In the genomic region with DNA sequence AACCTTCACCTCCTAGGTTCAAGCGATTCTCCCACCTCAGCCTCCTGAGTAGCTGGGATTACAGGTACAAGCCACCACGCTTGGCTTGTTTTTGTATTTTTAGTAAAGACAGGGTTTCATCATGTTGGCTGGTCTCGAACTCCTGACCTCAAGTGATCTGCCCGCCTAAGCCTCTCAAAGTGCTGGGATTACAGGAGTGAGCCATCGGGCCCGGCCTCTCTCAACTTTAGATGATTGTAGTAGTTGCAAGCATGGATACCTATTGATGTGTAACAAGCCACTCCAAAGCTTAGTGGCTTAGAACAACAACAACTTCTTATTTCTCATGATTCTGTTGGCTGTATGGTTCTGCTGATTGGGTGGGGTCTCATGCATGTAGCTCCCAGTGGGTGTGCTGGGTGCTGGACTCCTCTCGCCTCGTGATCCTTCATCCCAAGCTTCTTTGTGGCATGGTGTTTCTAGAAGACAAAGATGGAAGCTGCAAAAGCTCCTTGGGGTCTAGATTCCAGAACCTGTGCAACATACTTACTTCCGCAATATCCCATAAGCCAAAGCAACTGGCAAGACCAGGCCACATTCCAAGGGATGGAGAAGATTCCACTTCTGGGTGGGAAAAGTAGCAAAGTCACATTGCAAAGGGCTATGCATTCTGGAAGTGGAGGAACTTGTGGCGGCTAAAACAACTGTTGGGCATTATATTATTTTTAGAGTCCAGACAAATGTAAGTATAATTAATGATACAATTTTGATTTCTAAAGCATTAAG, we compare ENCODE assay signal across 15 cellular contexts. TPM values are rescaled to one million over a fixed set of nuclear protein-coding genes. Genes with fewer than 3 reads are reported as not detected.
DNase-seq lines count a peak whose midpoint lies in the region; ATAC-seq and TF ChIP-seq lines count a peak whose summit lies in the region.
"Had no signal": no experiment of that assay in that cellular context is flagged by ENCODE, and none has a peak within 500 bp of the region (broad histone marks: within the 10 kb centered on the region; RNA-seq: fewer than 3 reads in every experiment).

No MANE protein-coding gene starts in this region.

- WGBS in endodermal cell (ENCODE audit: insufficient coverage in 1 of 2, insufficient read length in 1 of 2), 2 experiments: 97% methylated on average over 6 to 10 of the region's 10 CpGs

- no peak overlapping the region for H2AFZ ChIP-seq in Karpas-422 (ENCODE audit: low read length)
- H2AFZ ChIP-seq: GM23338 had no signal

- H3K4me3 Mint-ChIP-seq in endodermal cell: no peak overlapping the region
- H3K4me3 Mint-ChIP-seq in osteocyte (ENCODE audit: unreplicated experiment): no peak overlapping the region
- no peak overlapping the region for H3K4me3 Mint-ChIP-seq in activated CD8-positive, alpha-beta T cell treated with anti-CD3 and anti-CD28 coated beads for 36 hours
- H3K4me3 Mint-ChIP-seq: CD4-positive, alpha-beta memory T cell; GM23338 had no signal

- TF ChIP-seq CTCF in endodermal cell (conservative IDR thresholded peaks at IDR 0.05) (no peak), osteocyte (IDR thresholded peaks at IDR 0.05) (no peak), mucosa of descending colon (IDR thresholded peaks at IDR 0.05) (no peak)
- TF ChIP-seq CTCF in activated CD8-positive, alpha-beta T cell treated with anti-CD3 and anti-CD28 coated beads for 36 hours (IDR thresholded peaks at IDR 0.05): no peak

- no peak overlapping the region for H3K4me2 ChIP-seq in Karpas-422 (ENCODE audit: low read depth, low read length, poor library complexity, severe bottlenecking)
- H3K4me2 ChIP-seq: GM23338 had no signal

- H3K9ac ChIP-seq in Karpas-422 (ENCODE audit: low read length) (no peak overlapping the region), endodermal cell (ENCODE audit: extremely low read depth, low read length, poor library complexity, severe bottlenecking) (no peak overlapping the region)

- H3K9me3 Mint-ChIP-seq in endodermal cell: no peaks in the 10 kb centered on the region
- no peaks in the 10 kb centered on the region for H3K9me3 Mint-ChIP-seq in osteocyte (ENCODE audit: unreplicated experiment)
- no peaks in the 10 kb centered on the region for H3K9me3 Mint-ChIP-seq in activated CD8-positive, alpha-beta T cell treated with anti-CD3 and anti-CD28 coated beads for 36 hours
- H3K9me3 Mint-ChIP-seq: CD4-positive, alpha-beta memory T cell; GM23338 had no signal

- no peak overlapping the region for H3K27ac Mint-ChIP-seq in endodermal cell
- no peak overlapping the region for H3K27ac Mint-ChIP-seq in osteocyte (ENCODE audit: unreplicated experiment)
- H3K27ac Mint-ChIP-seq in activated CD8-positive, alpha-beta T cell treated with anti-CD3 and anti-CD28 coated beads for 36 hours: no peak overlapping the region
- H3K27ac Mint-ChIP-seq: CD4-positive, alpha-beta memory T cell; GM23338 had no signal

- intact Hi-C loops in left colon (cut with DNase I, micrococcal nuclease): loop anchor here in 1 of 2 donors (10.0 kb wide), 1 partner anchor 203 kb away; no protein-coding TSS in a partner anchor
- intact Hi-C loops in mucosa of descending colon (cut with DNase I, micrococcal nuclease): no loop called here
- intact Hi-C loops in activated CD8-positive, alpha-beta T cell treated with anti-CD3 and anti-CD28 coated beads for 36 hours (cut with micrococcal nuclease): no loop called here

- no peaks in the 10 kb centered on the region for H3K79me2 ChIP-seq in Karpas-422 (ENCODE audit: low read length)

- DNase-seq in Karpas-422: peak; percentile 23
- DNase-seq in endodermal cell: peak; percentile 39
- peak; percentile 36 for DNase-seq in osteocyte (ENCODE audit: extremely low spot score, unreplicated experiment)
- no peak for DNase-seq in stimulated activated naive CD4-positive, alpha-beta T cell (lab: John Stamatoyannopoulos, UW)
- no peak for DNase-seq in left colon
- DNase-seq in mucosa of descending colon: no peak
- no peak for DNase-seq in activated CD8-positive, alpha-beta T cell treated with anti-CD3 and anti-CD28 coated beads for 36 hours
- DNase-seq: BE2C; CD4-positive, alpha-beta memory T cell; DMS153; DMS79 treated with DMSO at 0.1 percent for 48 hours; EL; H7 had no signal

- H3K4me3 ChIP-seq in Karpas-422 (ENCODE audit: low read length) (no peak overlapping the region), endodermal cell (ENCODE audit: low read length) (no peak overlapping the region), mucosa of descending colon (no peak overlapping the region)
- H3K4me3 ChIP-seq: GM23338 had no signal

- H3K4me1 Mint-ChIP-seq in endodermal cell (peaks cover 17% of the 10 kb centered on the region), osteocyte (ENCODE audit: unreplicated experiment) (peaks cover 12% of the 10 kb centered on the region)
- H3K4me1 Mint-ChIP-seq in activated CD8-positive, alpha-beta T cell treated with anti-CD3 and anti-CD28 coated beads for 36 hours (ENCODE audit: low read depth): no peaks in the 10 kb centered on the region
- H3K4me1 Mint-ChIP-seq: CD4-positive, alpha-beta memory T cell had no signal

- H3K27me3 ChIP-seq in Karpas-422 (ENCODE audit: low read length) (no peaks in the 10 kb centered on the region), endodermal cell (ENCODE audit: control insufficient read depth, insufficient read depth, low read length, poor library complexity, severe bottlenecking) (no peaks in the 10 kb centered on the region)
- H3K27me3 ChIP-seq: BE2C had no signal

- H3K36me3 ChIP-seq in Karpas-422 (ENCODE audit: insufficient read depth, low read length) (no peaks in the 10 kb centered on the region), endodermal cell (ENCODE audit: control insufficient read depth, insufficient read depth, low read length) (peaks cover 15% of the 10 kb centered on the region), mucosa of descending colon (ENCODE audit: low read depth) (no peaks in the 10 kb centered on the region)
- H3K36me3 ChIP-seq: BE2C had no signal

- H3K27me3 Mint-ChIP-seq in endodermal cell (ENCODE audit: insufficient read depth) (no peaks in the 10 kb centered on the region), osteocyte (ENCODE audit: unreplicated experiment) (no peaks in the 10 kb centered on the region)
- H3K27me3 Mint-ChIP-seq in activated CD8-positive, alpha-beta T cell treated with anti-CD3 and anti-CD28 coated beads for 36 hours: peaks cover 12% of the 10 kb centered on the region

- CTCF ChIA-PET in activated CD8-positive, alpha-beta T cell treated with anti-CD3 and anti-CD28 coated beads for 36 hours (lab: Charles Lee): interaction anchor here (1.1 kb wide), 1 partner anchor 11 kb away, joined by 3 read pairs; no protein-coding TSS in a partner anchor

- peaks cover 4% of the 10 kb centered on the region; the same call in 1 of the 2 replicates for H3K4me1 ChIP-seq in Karpas-422 (ENCODE audit: low read length)
- no peaks in the 10 kb centered on the region for H3K4me1 ChIP-seq in endodermal cell (ENCODE audit: control insufficient read depth, insufficient read depth, low read length)
- H3K4me1 ChIP-seq in mucosa of descending colon (ENCODE audit: low read depth): no peaks in the 10 kb centered on the region
- H3K4me1 ChIP-seq: BE2C had no signal

- POLR2A ChIA-PET in activated CD8-positive, alpha-beta T cell treated with anti-CD3 and anti-CD28 coated beads for 36 hours (lab: Charles Lee): no interaction called here

- no peak for ATAC-seq in left colon
- no peak for ATAC-seq in mucosa of descending colon
- ATAC-seq in activated CD8-positive, alpha-beta T cell treated with anti-CD3 and anti-CD28 coated beads for 36 hours: no peak
- ATAC-seq: GM23338 had no signal

- no peaks in the 10 kb centered on the region for H3K9me2 ChIP-seq in Karpas-422 (replicated peaks; ENCODE audit: insufficient read depth, low read length)

- H4K20me1 ChIP-seq in Karpas-422 (ENCODE audit: insufficient read depth, low read depth, low read length): no peaks in the 10 kb centered on the region

- H3K27ac ChIP-seq in Karpas-422 (ENCODE audit: low read length) (no peak overlapping the region), endodermal cell (ENCODE audit: low read depth, low read length) (no peak overlapping the region)
- H3K27ac ChIP-seq: C4-2B had no signal

- H3K36me3 Mint-ChIP-seq in endodermal cell (ENCODE audit: low read depth): peaks cover 10% of the 10 kb centered on the region
- no peaks in the 10 kb centered on the region for H3K36me3 Mint-ChIP-seq in osteocyte (ENCODE audit: unreplicated experiment)
- H3K36me3 Mint-ChIP-seq in activated CD8-positive, alpha-beta T cell treated with anti-CD3 and anti-CD28 coated beads for 36 hours (ENCODE audit: low read depth): no peaks in the 10 kb centered on the region
- H3K36me3 Mint-ChIP-seq: CD4-positive, alpha-beta memory T cell had no signal

- H3K9me3 ChIP-seq in Karpas-422 (ENCODE audit: low read length) (no peaks in the 10 kb centered on the region), endodermal cell (ENCODE audit: control insufficient read depth, low read length) (no peaks in the 10 kb centered on the region), mucosa of descending colon (no peaks in the 10 kb centered on the region)
- H3K9me3 ChIP-seq: BE2C had no signal

RNA-seq across cellular contexts. Expression of gene SKIDA1, which starts 37.9 kb away (rescaled TPM):
- 0.22 and 1.5 TPM in 2 replicates for total RNA-seq in Karpas-422 (2014; rRNA removed; shearing (Covaris generic); ENCODE audit: low replicate concordance)
- 10 to 100 TPM in 1 of 2 donors, 1 to 10 TPM in 1; 6.4 to 12.0 TPM for total RNA-seq in endodermal cell
- 33.0 TPM for polyA plus RNA-seq in endodermal cell (2013, experiment 1 of 2)
- 33.2 TPM for polyA plus RNA-seq in endodermal cell (2013, experiment 2 of 2)
- 4.3 and 4.9 TPM in 2 replicates for total RNA-seq in osteocyte
- under 1 TPM in 1 of 2 donors, not detected in 1; 0.95 TPM for total RNA-seq in left colon
- total RNA-seq in mucosa of descending colon: 1 to 10 TPM in 1 of 3 donors, under 1 TPM in 2; 0.03 to 2.4 (median 0.34) TPM
- under 1 TPM; 0.11 to 0.36 TPM for total RNA-seq in activated CD8-positive, alpha-beta T cell treated with anti-CD3 and anti-CD28 coated beads for 36 hours

RNA-seq across cellular contexts. Expression of gene MLLT10, which starts 46.4 kb away (rescaled TPM):
- total RNA-seq in Karpas-422 (2014; rRNA removed; shearing (Covaris generic); ENCODE audit: low replicate concordance): 83.6 and 88.5 TPM in 2 replicates
- total RNA-seq in endodermal cell (10 to 100 TPM; 55.8 to 62.9 TPM), osteocyte (43.9 and 56.5 TPM in 2 replicates), left colon (10 to 100 TPM; 23.8 to 31.5 TPM), mucosa of descending colon (10 to 100 TPM; 29.6 to 43.1 (median 35.8) TPM)
- 48.0 TPM for polyA plus RNA-seq in endodermal cell (2013, experiment 1 of 2)
- polyA plus RNA-seq in endodermal cell (2013, experiment 2 of 2): 47.7 TPM
- total RNA-seq in activated CD8-positive, alpha-beta T cell treated with anti-CD3 and anti-CD28 coated beads for 36 hours: 10 to 100 TPM; 33.9 to 36.4 TPM

Comparison
In these comparisons a context has a peak if more than half of its experiments do, and no peak if none do; other contexts are left out.
1. DNase-seq: peak in Karpas-422 (single experiment), endodermal cell (single experiment) and osteocyte (single experiment); none in stimulated activated naive CD4-positive, alpha-beta T cell (0 of 6), left colon (0 of 2), mucosa of descending colon (0 of 3) and activated CD8-positive, alpha-beta T cell treated with anti-CD3 and anti-CD28 coated beads for 36 hours (single experiment).